ENCODE assay signal across 2 cellular contexts in the genomic region with DNA sequence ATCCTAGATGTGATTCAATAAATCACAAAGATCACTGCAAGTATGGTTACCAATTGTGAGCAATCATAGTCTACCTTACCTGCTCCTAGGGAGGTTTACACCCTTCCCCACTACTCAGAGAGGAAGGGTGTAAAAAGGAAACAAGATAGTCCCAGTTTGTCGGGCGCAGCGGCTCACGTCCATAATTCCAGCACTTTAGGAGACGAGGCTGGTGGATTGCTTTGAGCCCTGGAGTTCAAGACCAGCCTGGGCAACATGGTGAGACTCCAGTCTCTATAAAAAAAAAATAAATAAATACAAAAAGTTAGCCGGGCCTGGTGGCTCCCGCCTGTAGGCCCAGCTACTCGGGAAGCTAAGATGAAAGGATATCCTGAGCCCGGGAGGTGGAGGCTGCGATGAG.
TF ChIP-seq lines count a peak whose summit lies in the region.

No MANE protein-coding gene starts in this region.

TF ChIP-seq in GM12878, 131 proteins besides CTCF, POLR2A, EP300 and RAD21:
- TF ChIP-seq, protein P1, sequence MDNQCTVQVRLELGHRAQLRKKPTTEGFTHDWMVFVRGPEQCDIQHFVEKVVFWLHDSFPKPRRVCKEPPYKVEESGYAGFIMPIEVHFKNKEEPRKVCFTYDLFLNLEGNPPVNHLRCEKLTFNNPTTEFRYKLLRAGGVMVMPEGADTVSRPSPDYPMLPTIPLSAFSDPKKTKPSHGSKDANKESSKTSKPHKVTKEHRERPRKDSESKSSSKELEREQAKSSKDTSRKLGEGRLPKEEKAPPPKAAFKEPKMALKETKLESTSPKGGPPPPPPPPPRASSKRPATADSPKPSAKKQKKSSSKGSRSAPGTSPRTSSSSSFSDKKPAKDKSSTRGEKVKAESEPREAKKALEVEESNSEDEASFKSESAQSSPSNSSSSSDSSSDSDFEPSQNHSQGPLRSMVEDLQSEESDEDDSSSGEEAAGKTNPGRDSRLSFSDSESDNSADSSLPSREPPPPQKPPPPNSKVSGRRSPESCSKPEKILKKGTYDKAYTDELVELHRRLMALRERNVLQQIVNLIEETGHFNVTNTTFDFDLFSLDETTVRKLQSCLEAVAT (IDR thresholded peaks at IDR 0.05), result no peak; the same call in 1 of the 2 replicates
- TF ChIP-seq JUNB (IDR thresholded peaks at IDR 0.05) (no peak), PAX8 (IDR thresholded peaks at IDR 0.05) (no peak), RELB (IDR thresholded peaks at IDR 0.05; ENCODE audit: low read depth) (no peak), ZBED1 (IDR thresholded peaks at IDR 0.05; ENCODE audit: borderline replicate concordance) (no peak), NR2F1 (conservative IDR thresholded peaks at IDR 0.05) (no peak), WRNIP1 (IDR thresholded peaks at IDR 0.05; ENCODE audit: borderline replicate concordance, low read depth, low read length) (no peak), IKZF1 (conservative IDR thresholded peaks at IDR 0.05) (no peak), ESRRA (IDR thresholded peaks at IDR 0.05; ENCODE audit: low read length) (no peak), HDAC6 (IDR thresholded peaks at IDR 0.05; ENCODE audit: unreplicated experiment) (no peak), RAD51 (IDR thresholded peaks at IDR 0.05) (no peak), BHLHE40 (IDR thresholded peaks at IDR 0.05; ENCODE audit: borderline replicate concordance in 1 of 2, low read depth in 2 of 2, low read length in 1 of 2) (no peak), TARDBP (IDR thresholded peaks at IDR 0.05; ENCODE audit: borderline replicate concordance) (no peak), YBX1 (IDR thresholded peaks at IDR 0.05) (no peak)
- TF ChIP-seq, protein P2, sequence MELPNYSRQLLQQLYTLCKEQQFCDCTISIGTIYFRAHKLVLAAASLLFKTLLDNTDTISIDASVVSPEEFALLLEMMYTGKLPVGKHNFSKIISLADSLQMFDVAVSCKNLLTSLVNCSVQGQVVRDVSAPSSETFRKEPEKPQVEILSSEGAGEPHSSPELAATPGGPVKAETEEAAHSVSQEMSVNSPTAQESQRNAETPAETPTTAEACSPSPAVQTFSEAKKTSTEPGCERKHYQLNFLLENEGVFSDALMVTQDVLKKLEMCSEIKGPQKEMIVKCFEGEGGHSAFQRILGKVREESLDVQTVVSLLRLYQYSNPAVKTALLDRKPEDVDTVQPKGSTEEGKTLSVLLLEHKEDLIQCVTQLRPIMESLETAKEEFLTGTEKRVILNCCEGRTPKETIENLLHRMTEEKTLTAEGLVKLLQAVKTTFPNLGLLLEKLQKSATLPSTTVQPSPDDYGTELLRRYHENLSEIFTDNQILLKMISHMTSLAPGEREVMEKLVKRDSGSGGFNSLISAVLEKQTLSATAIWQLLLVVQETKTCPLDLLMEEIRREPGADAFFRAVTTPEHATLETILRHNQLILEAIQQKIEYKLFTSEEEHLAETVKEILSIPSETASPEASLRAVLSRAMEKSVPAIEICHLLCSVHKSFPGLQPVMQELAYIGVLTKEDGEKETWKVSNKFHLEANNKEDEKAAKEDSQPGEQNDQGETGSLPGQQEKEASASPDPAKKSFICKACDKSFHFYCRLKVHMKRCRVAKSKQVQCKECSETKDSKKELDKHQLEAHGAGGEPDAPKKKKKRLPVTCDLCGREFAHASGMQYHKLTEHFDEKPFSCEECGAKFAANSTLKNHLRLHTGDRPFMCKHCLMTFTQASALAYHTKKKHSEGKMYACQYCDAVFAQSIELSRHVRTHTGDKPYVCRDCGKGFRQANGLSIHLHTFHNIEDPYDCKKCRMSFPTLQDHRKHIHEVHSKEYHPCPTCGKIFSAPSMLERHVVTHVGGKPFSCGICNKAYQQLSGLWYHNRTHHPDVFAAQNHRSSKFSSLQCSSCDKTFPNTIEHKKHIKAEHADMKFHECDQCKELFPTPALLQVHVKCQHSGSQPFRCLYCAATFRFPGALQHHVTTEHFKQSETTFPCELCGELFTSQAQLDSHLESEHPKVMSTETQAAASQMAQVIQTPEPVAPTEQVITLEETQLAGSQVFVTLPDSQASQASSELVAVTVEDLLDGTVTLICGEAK (IDR thresholded peaks at IDR 0.05; ENCODE audit: borderline replicate concordance), result no peak
- TF ChIP-seq, protein P3, sequence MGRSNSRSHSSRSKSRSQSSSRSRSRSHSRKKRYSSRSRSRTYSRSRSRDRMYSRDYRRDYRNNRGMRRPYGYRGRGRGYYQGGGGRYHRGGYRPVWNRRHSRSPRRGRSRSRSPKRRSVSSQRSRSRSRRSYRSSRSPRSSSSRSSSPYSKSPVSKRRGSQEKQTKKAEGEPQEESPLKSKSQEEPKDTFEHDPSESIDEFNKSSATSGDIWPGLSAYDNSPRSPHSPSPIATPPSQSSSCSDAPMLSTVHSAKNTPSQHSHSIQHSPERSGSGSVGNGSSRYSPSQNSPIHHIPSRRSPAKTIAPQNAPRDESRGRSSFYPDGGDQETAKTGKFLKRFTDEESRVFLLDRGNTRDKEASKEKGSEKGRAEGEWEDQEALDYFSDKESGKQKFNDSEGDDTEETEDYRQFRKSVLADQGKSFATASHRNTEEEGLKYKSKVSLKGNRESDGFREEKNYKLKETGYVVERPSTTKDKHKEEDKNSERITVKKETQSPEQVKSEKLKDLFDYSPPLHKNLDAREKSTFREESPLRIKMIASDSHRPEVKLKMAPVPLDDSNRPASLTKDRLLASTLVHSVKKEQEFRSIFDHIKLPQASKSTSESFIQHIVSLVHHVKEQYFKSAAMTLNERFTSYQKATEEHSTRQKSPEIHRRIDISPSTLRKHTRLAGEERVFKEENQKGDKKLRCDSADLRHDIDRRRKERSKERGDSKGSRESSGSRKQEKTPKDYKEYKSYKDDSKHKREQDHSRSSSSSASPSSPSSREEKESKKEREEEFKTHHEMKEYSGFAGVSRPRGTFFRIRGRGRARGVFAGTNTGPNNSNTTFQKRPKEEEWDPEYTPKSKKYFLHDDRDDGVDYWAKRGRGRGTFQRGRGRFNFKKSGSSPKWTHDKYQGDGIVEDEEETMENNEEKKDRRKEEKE (IDR thresholded peaks at IDR 0.05), result no peak
TF ChIP-seq in GM12878: peak in this region for 0.

TF ChIP-seq in HEK293T, 16 proteins besides CTCF, POLR2A, EP300 and RAD21:
- TF ChIP-seq FOXA1 (IDR thresholded peaks at IDR 0.05) (no peak), TARDBP (IDR thresholded peaks at IDR 0.05) (no peak), NFRKB (IDR thresholded peaks at IDR 0.05) (no peak), BHLHE40 (IDR thresholded peaks at IDR 0.05; ENCODE audit: borderline replicate concordance) (no peak), SP1 (IDR thresholded peaks at IDR 0.05) (no peak), PKNOX1 (IDR thresholded peaks at IDR 0.05) (no peak), CTBP1 (IDR thresholded peaks at IDR 0.05; ENCODE audit: borderline replicate concordance) (no peak), FOXK2 (IDR thresholded peaks at IDR 0.05) (no peak), ELF4 (IDR thresholded peaks at IDR 0.05) (no peak)
